In genomic region chr14:63666326-63666725, GRCh38 we compare ENCODE assay signal across 30 cellular contexts.
"Had no signal": no experiment of that assay in that cellular context is flagged by ENCODE, and none has a peak within 500 bp of the region (broad histone marks: within the 10 kb centered on the region; RNA-seq: fewer than 3 reads in every experiment).

No MANE protein-coding gene starts in this region.

- H3K27ac Mint-ChIP-seq: naive thymus-derived CD8-positive, alpha-beta T cell; nephron; stimulated activated naive B cell treated with anti-CD40 and anti-IgM and Interleukin-4, amounts not matched to agents 10 μg/mL and 1 μg/mL and 100 μg/mL, for 72 hours; type B pancreatic cell had no signal

- FAIRE-seq: islet of Langerhans, kidney, pancreas had no signal

- H3K4me3 Mint-ChIP-seq: naive thymus-derived CD8-positive, alpha-beta T cell; nephron; neural crest cell; stimulated activated naive B cell treated with anti-CD40 and anti-IgM and Interleukin-4, amounts not matched to agents 10 μg/mL and 1 μg/mL and 100 μg/mL, for 72 hours; type B pancreatic cell had no signal

- H3K36me3 Mint-ChIP-seq: naive thymus-derived CD8-positive, alpha-beta T cell; type B pancreatic cell had no signal

- H3K36me3 ChIP-seq: left lung, lower lobe of right lung, pancreas, prostate gland, stomach, suprapubic skin, thoracic aorta, tibial artery, uterus had no signal

- H3K27me3 ChIP-seq: left lung, pancreas, stomach, suprapubic skin, tibial artery, uterus had no signal

- H3K4me1 ChIP-seq: left lung, lower lobe of right lung, prostate gland, stomach, suprapubic skin, tibial artery, uterus had no signal

- H3K4me1 Mint-ChIP-seq: naive thymus-derived CD8-positive, alpha-beta T cell; nephron; neural crest cell; stimulated activated naive B cell treated with anti-CD40 and anti-IgM and Interleukin-4, amounts not matched to agents 10 μg/mL and 1 μg/mL and 100 μg/mL, for 72 hours had no signal

- H3K9me3 Mint-ChIP-seq: naive thymus-derived CD8-positive, alpha-beta T cell; nephron; neural crest cell; stimulated activated naive B cell treated with anti-CD40 and anti-IgM and Interleukin-4, amounts not matched to agents 10 μg/mL and 1 μg/mL and 100 μg/mL, for 72 hours had no signal

- DNase-seq: hippocampal formation; kidney; left colon; left lung; lower lobe of right lung; mammary epithelial cell; mesenchymal stem cell; naive thymus-derived CD8-positive, alpha-beta T cell; nucleus accumbens; pancreas; posterior cingulate gyrus; retina; right cardiac atrium; stimulated activated CD4-positive, alpha-beta T cell treated with anti-CD3 and anti-CD28 coated beads, Interleukin-12 subunit alpha, Interleukin-12 subunit beta, amount 100 ng/mL, for 4 hours; stimulated activated CD4-positive, alpha-beta T cell treated with anti-CD3 and anti-CD28 coated beads, Interleukin-15, amount 100 ng/mL, for 24 hours; stimulated activated CD4-positive, alpha-beta T cell treated with anti-CD3 and anti-CD28 coated beads, Interleukin-2, amount 100 ng/mL, for 24 hours; stimulated activated CD4-positive, alpha-beta T cell treated with anti-CD3 and anti-CD28 coated beads, Interleukin-4, amount 100 ng/mL, for 1 hour; stimulated activated naive B cell treated with anti-CD40 and anti-IgM and Interleukin-4, amounts not matched to agents 10 μg/mL and 1 μg/mL and 100 μg/mL, for 72 hours; stimulated activated naive CD8-positive, alpha-beta T cell treated with anti-CD3 and anti-CD28 coated beads, Interleukin-15, Interleukin-2, amounts not matched to agents 100 U/mL and 50 U/mL, for 24 hours; stomach; tibial artery; uterus had no signal

- H3K4me3 ChIP-seq: left lung, lower lobe of right lung, pancreas, prostate gland, skin epidermis, stomach, suprapubic skin, thoracic aorta, tibial artery, uterus had no signal

- H3K27ac ChIP-seq: left lung, lower lobe of right lung, pancreas, prostate gland, skin epidermis, stomach, suprapubic skin, thoracic aorta, tibial artery, uterus had no signal

- H3K27me3 Mint-ChIP-seq: naive thymus-derived CD8-positive, alpha-beta T cell; stimulated activated naive B cell treated with anti-CD40 and anti-IgM and Interleukin-4, amounts not matched to agents 10 μg/mL and 1 μg/mL and 100 μg/mL, for 72 hours; type B pancreatic cell had no signal

- H3K9me3 ChIP-seq: left lung, lower lobe of right lung, pancreas, prostate gland, stomach, suprapubic skin, thoracic aorta, tibial artery, uterus had no signal
